ENCODE assay signal across 1 cellular context in genomic region chr6:79713701-79714322, GRCh38.
TF ChIP-seq lines count a peak whose summit lies in the region.

No MANE protein-coding gene starts in this region.

TF ChIP-seq in GM23338, 12 proteins besides CTCF, POLR2A, EP300 and RAD21 (continued from another document):
- TF ChIP-seq ZNF462 (CRISPR knock-in tag; IDR thresholded peaks at IDR 0.05) (no peak), STAT1 (IDR thresholded peaks at IDR 0.05; ENCODE audit: unreplicated experiment) (no peak)
